In genomic region chr14:61461808-61462275, GRCh38 we compare ENCODE assay signal across 8 cellular contexts.
A peak's percentile ranks its signal among the peaks of the same experiment; 100 is the strongest.
DNase-seq lines count a peak whose midpoint lies in the region; ATAC-seq and TF ChIP-seq lines count a peak whose summit lies in the region.

No MANE protein-coding gene starts in this region.

- H3K4me3 ChIP-seq in endodermal cell (ENCODE audit: low read length) (no peak overlapping the region), mucosa of descending colon (no peak overlapping the region)

- H3K9me3 ChIP-seq in CD4-positive, alpha-beta T cell (ENCODE audit: control insufficient read depth, low read length), result no peaks in the 10 kb centered on the region
- H3K9me3 ChIP-seq in endodermal cell (ENCODE audit: control insufficient read depth, low read length) (no peaks in the 10 kb centered on the region), mucosa of descending colon (no peaks in the 10 kb centered on the region)

- H3K36me3 Mint-ChIP-seq in CD4-positive, alpha-beta T cell (ENCODE audit: low read depth), result peaks cover 98% of the 10 kb centered on the region
- peaks cover 76% of the 10 kb centered on the region for H3K36me3 Mint-ChIP-seq in T-cell
- H3K36me3 Mint-ChIP-seq in endodermal cell (ENCODE audit: low read depth), result peaks cover 6% of the 10 kb centered on the region

- CTCF ChIA-PET in CD4-positive, alpha-beta T cell (lab: Charles Lee), result interaction anchor here (0.8 to 2.2 kb wide), 6 partner anchors 9 to 181 kb away, joined by 3 to 13 read pairs (median 4); partner anchors contain the start of gene TMEM30B
- CTCF ChIA-PET in T-cell (lab: Charles Lee), result interaction anchor here (1.0 to 2.1 kb wide), 15 partner anchors 9 to 376 kb away, joined by 3 to 11 read pairs (median 4); no protein-coding TSS in a partner anchor

- POLR2A ChIA-PET in CD4-positive, alpha-beta T cell (lab: Charles Lee), result no interaction called here
- POLR2A ChIA-PET in T-cell (lab: Charles Lee), result interaction anchor here in 1 of 2 donors (1.0 kb wide), 1 partner anchor 57 kb away, joined by 4 read pairs; no protein-coding TSS in a partner anchor

- H3K36me3 ChIP-seq in endodermal cell (ENCODE audit: control insufficient read depth, insufficient read depth, low read length), result no peaks in the 10 kb centered on the region
- no peaks in the 10 kb centered on the region for H3K36me3 ChIP-seq in mucosa of descending colon (ENCODE audit: low read depth)

- in situ Hi-C loops in GM13977 (cut with MboI; ENCODE audit: low pct_unique_long_range_greater_than_20kb, low sequenced_read_pairs, unreplicated experiment), result loop anchor here (10.0 kb wide), 1 partner anchor 273 kb away; no protein-coding TSS in a partner anchor

- WGBS in endodermal cell (ENCODE audit: insufficient coverage in 1 of 2, insufficient read length in 1 of 2), 2 experiments, result 62 to 65% methylated on average over 6 to 7 of the region's 7 CpGs

- H3K27me3 Mint-ChIP-seq in CD4-positive, alpha-beta T cell, result no peaks in the 10 kb centered on the region
- H3K27me3 Mint-ChIP-seq in T-cell, result no peaks in the 10 kb centered on the region
- no peaks in the 10 kb centered on the region for H3K27me3 Mint-ChIP-seq in endodermal cell (ENCODE audit: insufficient read depth)

- H3K27ac Mint-ChIP-seq in CD4-positive, alpha-beta T cell, result peak overlapping the region; percentile 73
- H3K27ac Mint-ChIP-seq in T-cell (peak overlapping the region; percentile 92), endodermal cell (no peak overlapping the region)

- TF ChIP-seq CTCF in CD4-positive, alpha-beta T cell (IDR thresholded peaks at IDR 0.05), result peak; percentile 80
- TF ChIP-seq CTCF in GM13977 (IDR thresholded peaks at IDR 0.05; ENCODE audit: extremely low read depth, insufficient read depth, missing control alignments) (peak; percentile 62), endodermal cell (conservative IDR thresholded peaks at IDR 0.05) (peak; percentile 84), mucosa of descending colon (IDR thresholded peaks at IDR 0.05) (peak; percentile 43)

- no peak overlapping the region for H3K27ac ChIP-seq in CD4-positive, alpha-beta T cell (ENCODE audit: low read depth, low read length)
- no peak overlapping the region for H3K27ac ChIP-seq in endodermal cell (ENCODE audit: low read depth, low read length)

- H3K27me3 ChIP-seq in CD4-positive, alpha-beta T cell (ENCODE audit: control insufficient read depth, insufficient read depth, low read length), result no peaks in the 10 kb centered on the region
- no peaks in the 10 kb centered on the region for H3K27me3 ChIP-seq in endodermal cell (ENCODE audit: control insufficient read depth, insufficient read depth, low read length, poor library complexity, severe bottlenecking)

- H3K4me3 Mint-ChIP-seq in CD4-positive, alpha-beta T cell, result peak overlapping the region; percentile 2
- peak overlapping the region in 2 of 3 donors; percentile 41 to 52 for H3K4me3 Mint-ChIP-seq in T-cell
- no peak overlapping the region for H3K4me3 Mint-ChIP-seq in endodermal cell

- H3K9me3 Mint-ChIP-seq in CD4-positive, alpha-beta T cell, result no peaks in the 10 kb centered on the region
- peaks cover 0 to 7% (median 0%) of the 10 kb centered on the region in 3 donors for H3K9me3 Mint-ChIP-seq in T-cell
- peaks cover 6% of the 10 kb centered on the region for H3K9me3 Mint-ChIP-seq in endodermal cell

- DNase-seq in CD4-positive, alpha-beta T cell, result peak in 1 of 10 experiments; percentile 31
- no peak for DNase-seq in GM13977 (ENCODE audit: low spot score)
- peak; percentile 42 for DNase-seq in NCI-H1417 treated with DMSO at 0.1 percent for 48 hours (lab: John Stamatoyannopoulos, UW)
- DNase-seq in T-cell, result peak in 7 of 34 experiments; percentile 14 to 59 (median 42)
- DNase-seq in endodermal cell, result peak; percentile 65
- peak in 1 of 3 donors; percentile 71 for DNase-seq in mucosa of descending colon

- H3K9ac ChIP-seq in endodermal cell (ENCODE audit: extremely low read depth, low read length, poor library complexity, severe bottlenecking), result no peak overlapping the region

- peak; percentile 67 for ATAC-seq in CD4-positive, alpha-beta T cell (ENCODE audit: poor library complexity)
- ATAC-seq in T-cell (replicated peaks in 1 of 4) (peak; percentile 57 to 71 (median 60)), mucosa of descending colon (peak; percentile 78), GM19455 (IDR thresholded peaks at IDR 0.05; ENCODE audit: unreplicated experiment) (no peak), GM19467 (IDR thresholded peaks at IDR 0.05; ENCODE audit: unreplicated experiment) (no peak)

- H3K4me1 Mint-ChIP-seq in CD4-positive, alpha-beta T cell (ENCODE audit: low read depth), result peaks cover 75% of the 10 kb centered on the region
- H3K4me1 Mint-ChIP-seq in T-cell (peaks cover 70 to 84% (median 71%) of the 10 kb centered on the region in 3 donors), endodermal cell (peaks cover 22% of the 10 kb centered on the region)

- H3K4me1 ChIP-seq in endodermal cell (ENCODE audit: control insufficient read depth, insufficient read depth, low read length) (peaks cover 15% of the 10 kb centered on the region), mucosa of descending colon (ENCODE audit: low read depth) (peaks cover 13% of the 10 kb centered on the region)

- intact Hi-C loops in CD4-positive, alpha-beta T cell (cut with DNase I, micrococcal nuclease), result loop anchor here (1.0 to 5.0 kb wide), 8 partner anchors 10 to 665 kb away; no protein-coding TSS in a partner anchor
- intact Hi-C loops in mucosa of descending colon (cut with DNase I, micrococcal nuclease), result loop anchor here (5.0 to 10.0 kb wide), 3 partner anchors 263 to 375 kb away; partner anchors contain the start of gene SNAPC1 (in 2 of the 2)

Comparison
In these comparisons a context has a peak if more than half of its experiments do, and no peak if none do; other contexts are left out.
1. ATAC-seq: peak in CD4-positive, alpha-beta T cell (single experiment), T-cell (4 of 4) and mucosa of descending colon (single experiment); none in GM19455 (single experiment) and GM19467 (single experiment).
2. Peak in every context shown above with its lines, with median percentiles within 50 percentile points of each other: CTCF ChIP-seq.